ENCODE assay signal across 1 cellular context in genomic region chr5:14011089-14012004, GRCh38.
TF ChIP-seq lines count a peak whose summit lies in the region.

No MANE protein-coding gene starts in this region.

TF ChIP-seq in GM12878, 131 proteins besides CTCF, POLR2A, EP300 and RAD21 (continued from another document and continues in another):
- TF ChIP-seq IKZF1 (conservative IDR thresholded peaks at IDR 0.05): peak; percentile 78
- peak; percentile 92 for TF ChIP-seq GATAD2B (conservative IDR thresholded peaks at IDR 0.05; ENCODE audit: low read depth)
- TF ChIP-seq PBX3 (IDR thresholded peaks at IDR 0.05; ENCODE audit: insufficient replicate concordance, low read depth, low read length): no peak
- TF ChIP-seq PAX5 (IDR thresholded peaks at IDR 0.05; ENCODE audit: borderline replicate concordance, low read depth, low read length): no peak
- no peak for TF ChIP-seq PRDM15 (CRISPR knock-in tag; IDR thresholded peaks at IDR 0.05)
- TF ChIP-seq GABPA (IDR thresholded peaks at IDR 0.05; ENCODE audit: low read depth): no peak
- no peak for TF ChIP-seq ZBTB4 (CRISPR knock-in tag; IDR thresholded peaks at IDR 0.05)
- TF ChIP-seq SRF (IDR thresholded peaks at IDR 0.05; ENCODE audit: low read depth in 2 of 2, low read length in 2 of 2): no peak
- no peak for TF ChIP-seq ATF7 (IDR thresholded peaks at IDR 0.05; ENCODE audit: low read depth)
- TF ChIP-seq ZNF217 (IDR thresholded peaks at IDR 0.05): no peak
- no peak for TF ChIP-seq NR2C2 (IDR thresholded peaks at IDR 0.05; ENCODE audit: borderline replicate concordance, control insufficient read depth, insufficient read length, low read depth)
- TF ChIP-seq E2F4 (IDR thresholded peaks at IDR 0.05; ENCODE audit: low read depth, low read length): no peak
- TF ChIP-seq SUZ12 (IDR thresholded peaks at IDR 0.05; ENCODE audit: unreplicated experiment): no peak
- no peak for TF ChIP-seq ZNF592 (IDR thresholded peaks at IDR 0.05)
- TF ChIP-seq PAX8 (IDR thresholded peaks at IDR 0.05): no peak
- no peak for TF ChIP-seq ATF2 (IDR thresholded peaks at IDR 0.05; ENCODE audit: low read length)
- no peak for TF ChIP-seq MTA2 (IDR thresholded peaks at IDR 0.05; ENCODE audit: low read depth)
- TF ChIP-seq NFIC (IDR thresholded peaks at IDR 0.05; ENCODE audit: low read depth, low read length): no peak
- no peak for TF ChIP-seq ESRRA (IDR thresholded peaks at IDR 0.05; ENCODE audit: low read length)
- no peak for TF ChIP-seq SMAD1 (IDR thresholded peaks at IDR 0.05; ENCODE audit: low read depth, partially characterized antibody)
- peak; percentile 29 for TF ChIP-seq MYC (IDR thresholded peaks at IDR 0.05; ENCODE audit: insufficient read depth, insufficient read length, insufficient replicate concordance, low read length, severe bottlenecking)
- TF ChIP-seq HDGF (IDR thresholded peaks at IDR 0.05): no peak
- no peak for TF ChIP-seq ZNF274 (IDR thresholded peaks at IDR 0.05; ENCODE audit: insufficient read depth, insufficient read length)
- no peak for TF ChIP-seq SMC3 (IDR thresholded peaks at IDR 0.05; ENCODE audit: borderline replicate concordance, low read length)
- no peak for TF ChIP-seq IRF4 (IDR thresholded peaks at IDR 0.05; ENCODE audit: low read depth, low read length)
- TF ChIP-seq DPF2 (IDR thresholded peaks at IDR 0.05): peak; percentile 77
- no peak for TF ChIP-seq POLR2AphosphoS5 (IDR thresholded peaks at IDR 0.05; ENCODE audit: low read length)
- TF ChIP-seq CBFB (IDR thresholded peaks at IDR 0.05; ENCODE audit: low read depth): no peak
- TF ChIP-seq JUND (IDR thresholded peaks at IDR 0.05; ENCODE audit: low read depth, low read length): no peak
- no peak for TF ChIP-seq TBL1XR1 (IDR thresholded peaks at IDR 0.05; ENCODE audit: low read depth, low read length)
- TF ChIP-seq CHD2 (IDR thresholded peaks at IDR 0.05; ENCODE audit: borderline replicate concordance, low read depth, low read length): no peak
- no peak for TF ChIP-seq KAT2A (conservative IDR thresholded peaks at IDR 0.05; ENCODE audit: control insufficient read depth, low read depth, low read length)
- no peak for TF ChIP-seq TARDBP (IDR thresholded peaks at IDR 0.05; ENCODE audit: borderline replicate concordance)
- no peak for TF ChIP-seq BCL3 (IDR thresholded peaks at IDR 0.05; ENCODE audit: borderline replicate concordance, insufficient read depth, low read depth, low read length, poor library complexity, severe bottlenecking)
- no peak for TF ChIP-seq SP1 (IDR thresholded peaks at IDR 0.05; ENCODE audit: low read depth, low read length)
- no peak for TF ChIP-seq PML (IDR thresholded peaks at IDR 0.05; ENCODE audit: low read length)
- no peak for TF ChIP-seq EZH2 (IDR thresholded peaks at IDR 0.05; ENCODE audit: borderline replicate concordance, control insufficient read depth, low read depth, low read length)
- TF ChIP-seq SPI1 (IDR thresholded peaks at IDR 0.05; ENCODE audit: borderline replicate concordance, insufficient read depth, low read depth, low read length): 0 out of 2 replicates have a peak, but pooled peaks have one; percentile 29
- no peak for TF ChIP-seq EGR1 (IDR thresholded peaks at IDR 0.05; ENCODE audit: borderline replicate concordance in 1 of 2, low read depth in 2 of 2, low read length in 2 of 2)
- peak; percentile 56; the same call in 1 of the 2 replicates for TF ChIP-seq RFX5 (IDR thresholded peaks at IDR 0.05; ENCODE audit: low read depth, low read length)
- no peak for TF ChIP-seq ZBED1 (IDR thresholded peaks at IDR 0.05; ENCODE audit: borderline replicate concordance)
- TF ChIP-seq ZSCAN29 (IDR thresholded peaks at IDR 0.05): no peak
- no peak for TF ChIP-seq ZBTB40 (IDR thresholded peaks at IDR 0.05; ENCODE audit: borderline replicate concordance)
